Comparison of ENCODE assay signal across 22 cellular contexts in genomic region chr1:79839882-79840281, GRCh38.
"Had no signal": no experiment of that assay in that cellular context is flagged by ENCODE, and none has a peak within 500 bp of the region (broad histone marks: within the 10 kb centered on the region; RNA-seq: fewer than 3 reads in every experiment).

No MANE protein-coding gene starts in this region.

- H3K4me3 ChIP-seq: lung, neural progenitor cell, prostate gland, right atrium auricular region, stomach, thyroid gland had no signal

- H3K36me3 ChIP-seq: neural progenitor cell, prostate gland, right atrium auricular region, stomach, thyroid gland had no signal

- ATAC-seq: effector memory CD8-positive, alpha-beta T cell; left ventricle myocardium superior; naive thymus-derived CD4-positive, alpha-beta T cell; sciatic nerve; stimulated activated effector memory CD8-positive, alpha-beta T cell treated with anti-CD3 and anti-CD28 coated beads, Interleukin-12 subunit alpha, Interleukin-12 subunit beta, amount 100 ng/mL, for 72 hours had no signal

- H3K27ac ChIP-seq: neural progenitor cell, prostate gland, right atrium auricular region, stomach, thyroid gland had no signal

- H3K27me3 ChIP-seq: neural progenitor cell, right atrium auricular region, stomach, thyroid gland had no signal

- H2AFZ ChIP-seq: neural progenitor cell had no signal

- H3K4me2 ChIP-seq: neural progenitor cell had no signal

- DNase-seq: cortex of kidney; effector memory CD8-positive, alpha-beta T cell; erythroblast; hypothalamus; immature natural killer cell; islet precursor cell; kidney glomerular epithelial cell; left ventricle myocardium superior; mesenchymal stem cell; naive thymus-derived CD4-positive, alpha-beta T cell; nucleus accumbens; stimulated activated CD4-positive, alpha-beta T cell treated with anti-CD3 and anti-CD28 coated beads, Interleukin-2, amount 100 ng/mL, for 24 hours; stimulated activated CD4-positive, alpha-beta T cell treated with anti-CD3 and anti-CD28 coated beads, Interleukin-4, amount 100 ng/mL, for 24 hours; stimulated activated naive CD4-positive, alpha-beta T cell treated with Interleukin-2 at 50 U/mL for 16 hours; stomach; thyroid gland had no signal

- H3K9me3 ChIP-seq: prostate gland, right atrium auricular region, stomach, thyroid gland had no signal

- H3K9ac ChIP-seq: neural progenitor cell had no signal

- H3K4me1 ChIP-seq: neural progenitor cell, prostate gland, right atrium auricular region, stomach, thyroid gland had no signal
